8 cellular contexts compared by ENCODE assay signal in genomic region chr1:91569411-91570104, GRCh38.
DNase-seq lines count a peak whose midpoint lies in the region; ATAC-seq and TF ChIP-seq lines count a peak whose summit lies in the region.

No MANE protein-coding gene starts in this region.

- H3K9me3 Mint-ChIP-seq in CD8-positive, alpha-beta T cell, result no peaks in the 10 kb centered on the region

- H3K36me3 ChIP-seq in CD8-positive, alpha-beta T cell (ENCODE audit: insufficient read depth, low read length), result no peaks in the 10 kb centered on the region
- H3K36me3 ChIP-seq in OCI-LY7 (ENCODE audit: insufficient read depth, low read length) (no peaks in the 10 kb centered on the region), MM.1S (replicated peaks; ENCODE audit: insufficient read depth, low read length) (no peaks in the 10 kb centered on the region)

- H3K4me3 ChIP-seq in CD8-positive, alpha-beta T cell (ENCODE audit: low read depth, low read length), result no peak overlapping the region
- H3K4me3 ChIP-seq in OCI-LY7 (ENCODE audit: low read depth, low read length, poor library complexity, severe bottlenecking) (no peak overlapping the region), epithelial cell of proximal tubule (ENCODE audit: low read depth, low read length) (no peak overlapping the region), MM.1S (ENCODE audit: low read length) (no peak overlapping the region)

- no peak for TF ChIP-seq CTCF in CD8-positive, alpha-beta T cell (IDR thresholded peaks at IDR 0.05)
- TF ChIP-seq CTCF in OCI-LY7 (conservative IDR thresholded peaks at IDR 0.05; ENCODE audit: low read length) (no peak), epithelial cell of proximal tubule (conservative IDR thresholded peaks at IDR 0.05; ENCODE audit: low read depth, low read length) (no peak), omental fat pad (IDR thresholded peaks at IDR 0.05) (no peak), MM.1S (IDR thresholded peaks at IDR 0.05; ENCODE audit: low read length) (no peak)

- BruUV-seq in OCI-LY7 (replicated peaks; lab: Mats Ljungman, UMichigan), result no TSS peak

- peaks cover 9% of the 10 kb centered on the region for H3K4me1 ChIP-seq in CD8-positive, alpha-beta T cell (ENCODE audit: insufficient read depth, low read length)
- H3K4me1 ChIP-seq in OCI-LY7 (ENCODE audit: insufficient read depth, low read length, poor library complexity, severe bottlenecking), result peaks cover 21% of the 10 kb centered on the region
- H3K4me1 ChIP-seq in MM.1S (ENCODE audit: low read length), result peaks cover 11% of the 10 kb centered on the region; the same call in 1 of the 2 replicates

- no peaks in the 10 kb centered on the region for H3K9me3 ChIP-seq in CD8-positive, alpha-beta T cell (ENCODE audit: low read length)
- H3K9me3 ChIP-seq in OCI-LY7 (ENCODE audit: low read length) (no peaks in the 10 kb centered on the region), MM.1S (replicated peaks; ENCODE audit: insufficient read depth, low read length) (no peaks in the 10 kb centered on the region)

- H3K4me3 Mint-ChIP-seq in CD8-positive, alpha-beta T cell, result no peak overlapping the region

- H2AFZ ChIP-seq in OCI-LY7 (ENCODE audit: low read length) (peak overlapping the region; percentile 23; the same call in 1 of the 2 replicates), MM.1S (ENCODE audit: low read length) (no peak overlapping the region)

- no peak overlapping the region for H3K27ac ChIP-seq in CD8-positive, alpha-beta T cell (ENCODE audit: low read depth, low read length)
- no peak overlapping the region for H3K27ac ChIP-seq in OCI-LY7 (ENCODE audit: low read depth, low read length, poor library complexity, severe bottlenecking)
- no peak overlapping the region for H3K27ac ChIP-seq in MM.1S (ENCODE audit: low read length)

- H3K4me2 ChIP-seq in OCI-LY7 (ENCODE audit: low read length), result no peak overlapping the region
- H3K4me2 ChIP-seq in MM.1S (ENCODE audit: low read depth, low read length), result no peak overlapping the region

- POLR2A ChIA-PET in CD8-positive, alpha-beta T cell (lab: Charles Lee), result interaction anchor here (1.3 kb wide), 1 partner anchor 8 kb away, joined by 5 read pairs; no protein-coding TSS in a partner anchor
- POLR2A ChIA-PET in OCI-LY7 (lab: Charles Lee), result interaction anchor here (0.6 kb wide), 1 partner anchor 81 kb away, joined by 4 read pairs; no protein-coding TSS in a partner anchor

- intact Hi-C loops in CD8-positive, alpha-beta T cell (cut with DNase I, micrococcal nuclease), result no loop called here
- intact Hi-C loops in OCI-LY7 (cut with micrococcal nuclease; ENCODE audit: unreplicated experiment), result no loop called here

- no peaks in the 10 kb centered on the region for H3K36me3 Mint-ChIP-seq in CD8-positive, alpha-beta T cell

- no peak for DNase-seq in CD8-positive, alpha-beta T cell
- no peak for DNase-seq in OCI-LY7 (ENCODE audit: low spot score)
- DNase-seq in epithelial cell of proximal tubule (ENCODE audit: low read depth), result peak; percentile 87
- DNase-seq in omental fat pad (ENCODE audit: low spot score), result peak; percentile 38
- no peak for DNase-seq in NCI-H1105 (lab: John Stamatoyannopoulos, UW)
- DNase-seq in MM.1S, result no peak
- DNase-seq in middle frontal gyrus (ENCODE audit: extremely low spot score, low spot score), result no peak

- H4K20me1 ChIP-seq in OCI-LY7 (ENCODE audit: insufficient read depth, low read length) (no peaks in the 10 kb centered on the region), MM.1S (ENCODE audit: insufficient read depth, low read length) (no peaks in the 10 kb centered on the region)

- no peak overlapping the region for H3K9ac ChIP-seq in MM.1S (ENCODE audit: low read length)

- no peaks in the 10 kb centered on the region for H3K27me3 ChIP-seq in CD8-positive, alpha-beta T cell (ENCODE audit: insufficient read depth, low read length)
- H3K27me3 ChIP-seq in MM.1S (replicated peaks; ENCODE audit: insufficient read depth, low read length), result no peaks in the 10 kb centered on the region

- H3K79me2 ChIP-seq in OCI-LY7 (ENCODE audit: insufficient read depth, low read depth, low read length) (no peaks in the 10 kb centered on the region), MM.1S (ENCODE audit: low read length) (no peaks in the 10 kb centered on the region)

- no peaks in the 10 kb centered on the region for H3K9me2 ChIP-seq in OCI-LY7 (ENCODE audit: insufficient read depth, low read length)
- H3K9me2 ChIP-seq in MM.1S (replicated peaks; ENCODE audit: insufficient read depth, low read length), result no peaks in the 10 kb centered on the region

- no peaks in the 10 kb centered on the region for H3F3A ChIP-seq in MM.1S (ENCODE audit: insufficient read depth, low read length)

- peak; percentile 26 for ATAC-seq in CD8-positive, alpha-beta T cell
- ATAC-seq in omental fat pad (ENCODE audit: low FRiP score) (peak; percentile 82), GM18498 (IDR thresholded peaks at IDR 0.05; ENCODE audit: unreplicated experiment) (no peak)

- H3K27me3 Mint-ChIP-seq in CD8-positive, alpha-beta T cell (ENCODE audit: low read depth), result no peaks in the 10 kb centered on the region

- peaks cover 14% of the 10 kb centered on the region for H3K4me1 Mint-ChIP-seq in CD8-positive, alpha-beta T cell (ENCODE audit: low read depth)

- peak overlapping the region; percentile 24 for H3K27ac Mint-ChIP-seq in CD8-positive, alpha-beta T cell

- CTCF ChIA-PET in CD8-positive, alpha-beta T cell (lab: Charles Lee), result interaction anchor here (1.0 to 1.6 kb wide), 2 partner anchors 16 to 56 kb away, joined by 3 to 4 read pairs; no protein-coding TSS in a partner anchor
- CTCF ChIA-PET in OCI-LY7 (lab: Charles Lee; ENCODE audit: unreplicated experiment), result no interaction called here

Comparison
In these comparisons a context has a peak if more than half of its experiments do, and no peak if none do; other contexts are left out.
1. DNase-seq: peak in epithelial cell of proximal tubule (single experiment) and omental fat pad (single experiment); none in CD8-positive, alpha-beta T cell (0 of 7), OCI-LY7 (single experiment), NCI-H1105 (single experiment), MM.1S (single experiment) and middle frontal gyrus (single experiment).